27 cellular contexts compared by ENCODE assay signal in genomic region chr11:110250168-110250567, GRCh38. TPM values are rescaled to one million over a fixed set of nuclear protein-coding genes. Genes with fewer than 3 reads are reported as not detected.
A peak's percentile ranks its signal among the peaks of the same experiment; 100 is the strongest.
DNase-seq lines count a peak whose midpoint lies in the region; ATAC-seq and TF ChIP-seq lines count a peak whose summit lies in the region.
"Had no signal": no experiment of that assay in that cellular context is flagged by ENCODE, and none has a peak within 500 bp of the region (broad histone marks: within the 10 kb centered on the region; RNA-seq: fewer than 3 reads in every experiment).

No MANE protein-coding gene starts in this region.

- H3K9ac ChIP-seq in SK-N-MC (ENCODE audit: insufficient read length): no peak overlapping the region

- POLR2A ChIA-PET in A673 (lab: Charles Lee; ENCODE audit: low non-redundant PET): no interaction called here

- ATAC-seq in left cardiac atrium (peak; percentile 26 to 71), GM18858 (IDR thresholded peaks at IDR 0.05; ENCODE audit: unreplicated experiment) (no peak)
- ATAC-seq: GM12878, K562 had no signal

- H3K36me3 ChIP-seq in A673 (ENCODE audit: insufficient read depth, low read length, poor library complexity, severe bottlenecking) (peaks cover 94% of the 10 kb centered on the region), SK-N-MC (ENCODE audit: insufficient read depth, low read length) (peaks cover 81% of the 10 kb centered on the region)

- no peaks in the 10 kb centered on the region for H3K9me3 Mint-ChIP-seq in osteocyte (ENCODE audit: unreplicated experiment)
- H3K9me3 Mint-ChIP-seq in activated CD4-positive, alpha-beta T cell treated with anti-CD3 and anti-CD28 coated beads, Interleukin-2, amount 10 ng/mL, durations not matched to agents 24 days and 14 days: no peaks in the 10 kb centered on the region
- H3K9me3 Mint-ChIP-seq: CD4-positive, alpha-beta memory T cell had no signal

- H3K27me3 ChIP-seq in A673 (replicated peaks; ENCODE audit: insufficient read depth, low read depth, low read length, poor library complexity): no peaks in the 10 kb centered on the region
- H3K27me3 ChIP-seq: SJCRH30 had no signal

- DNase-seq in A673 (ENCODE audit: low spot score): no peak
- DNase-seq in SK-N-MC (ENCODE audit: low read depth, low spot score): no peak
- DNase-seq in left cardiac atrium: no peak
- DNase-seq in osteocyte (ENCODE audit: extremely low spot score, unreplicated experiment): no peak
- no peak for DNase-seq in HT-29 (ENCODE audit: low spot score)
- DNase-seq in activated CD4-positive, alpha-beta T cell treated with anti-CD3 and anti-CD28 coated beads, Interleukin-2, amount 10 ng/mL, durations not matched to agents 24 days and 14 days: no peak
- DNase-seq: C1 segment of cervical spinal cord; Caco-2; CD4-positive, alpha-beta memory T cell; DMS79; EL; GDM1; GOT3; HCEC 1CT; Kasumi-1; MV-4-11; NCI-H1105; NCI-H1436 treated with DMSO at 0.1 percent for 48 hours; NCI-H187 treated with DMSO at 0.1 percent for 48 hours; NCI-H446; NCI-H524 treated with DMSO at 0.1 percent for 48 hours; NCI-H774; SJCRH30 had no signal

- H3K4me3 ChIP-seq in A673 (ENCODE audit: low read depth, low read length, poor library complexity, severe bottlenecking) (no peak overlapping the region), SK-N-MC (no peak overlapping the region)
- H3K4me3 ChIP-seq: A549, GM12878, K562, SJCRH30 had no signal

- TF ChIP-seq CTCF in A673 (conservative IDR thresholded peaks at IDR 0.05; ENCODE audit: low read depth, low read length) (no peak), osteocyte (IDR thresholded peaks at IDR 0.05) (no peak)

- intact Hi-C loops in A673 (cut with micrococcal nuclease; ENCODE audit: unreplicated experiment) (no loop called here), left cardiac atrium (cut with DNase I) (no loop called here)
- intact Hi-C loops in activated CD4-positive, alpha-beta T cell treated with anti-CD3 and anti-CD28 coated beads, Interleukin-2, amount 10 ng/mL, durations not matched to agents 24 days and 14 days (cut with micrococcal nuclease): no loop called here

- H3K9me3 ChIP-seq in A673 (ENCODE audit: low read depth, low read length, poor library complexity, severe bottlenecking): no peaks in the 10 kb centered on the region
- no peaks in the 10 kb centered on the region for H3K9me3 ChIP-seq in SK-N-MC (ENCODE audit: low read depth, low read length)
- H3K9me3 ChIP-seq: A549, Caco-2, SJCRH30 had no signal

- no peak overlapping the region for H3K4me3 Mint-ChIP-seq in osteocyte (ENCODE audit: unreplicated experiment)
- H3K4me3 Mint-ChIP-seq in activated CD4-positive, alpha-beta T cell treated with anti-CD3 and anti-CD28 coated beads, Interleukin-2, amount 10 ng/mL, durations not matched to agents 24 days and 14 days: no peak overlapping the region
- H3K4me3 Mint-ChIP-seq: CD4-positive, alpha-beta memory T cell had no signal

- H3K27ac Mint-ChIP-seq in osteocyte (ENCODE audit: unreplicated experiment): peak overlapping the region; percentile 12
- no peak overlapping the region for H3K27ac Mint-ChIP-seq in activated CD4-positive, alpha-beta T cell treated with anti-CD3 and anti-CD28 coated beads, Interleukin-2, amount 10 ng/mL, durations not matched to agents 24 days and 14 days

- peaks cover 17% of the 10 kb centered on the region for H3K4me1 Mint-ChIP-seq in osteocyte (ENCODE audit: unreplicated experiment)
- H3K4me1 Mint-ChIP-seq in activated CD4-positive, alpha-beta T cell treated with anti-CD3 and anti-CD28 coated beads, Interleukin-2, amount 10 ng/mL, durations not matched to agents 24 days and 14 days: peaks cover 3% of the 10 kb centered on the region

- BruUV-seq in A673 (replicated peaks; lab: Mats Ljungman, UMichigan): no TSS peak

- CTCF ChIA-PET in A673 (lab: Charles Lee): interaction anchor here (0.7 kb wide), 2 partner anchors 11 to 1663 kb away, joined by 5 to 8 read pairs; no protein-coding TSS in a partner anchor

- H3K27me3 Mint-ChIP-seq in osteocyte (ENCODE audit: unreplicated experiment): no peaks in the 10 kb centered on the region
- H3K27me3 Mint-ChIP-seq in activated CD4-positive, alpha-beta T cell treated with anti-CD3 and anti-CD28 coated beads, Interleukin-2, amount 10 ng/mL, durations not matched to agents 24 days and 14 days: no peaks in the 10 kb centered on the region
- H3K27me3 Mint-ChIP-seq: CD4-positive, alpha-beta memory T cell had no signal

- H3K36me3 Mint-ChIP-seq in osteocyte (ENCODE audit: unreplicated experiment): peaks cover 28% of the 10 kb centered on the region
- peaks cover 28% of the 10 kb centered on the region for H3K36me3 Mint-ChIP-seq in activated CD4-positive, alpha-beta T cell treated with anti-CD3 and anti-CD28 coated beads, Interleukin-2, amount 10 ng/mL, durations not matched to agents 24 days and 14 days (ENCODE audit: low read depth)

- H3K4me1 ChIP-seq in A673 (ENCODE audit: insufficient read depth, low read length, poor library complexity, severe bottlenecking): peaks cover 12% of the 10 kb centered on the region
- H3K4me1 ChIP-seq: Caco-2, SJCRH30 had no signal

- H3K27ac ChIP-seq in A673 (ENCODE audit: low read depth, low read length, poor library complexity, severe bottlenecking): peak overlapping the region; percentile 35
- peak overlapping the region; percentile 48; the same call in 1 of the 2 replicates for H3K27ac ChIP-seq in SK-N-MC
- H3K27ac ChIP-seq: SJCRH30 had no signal

RNA-seq across cellular contexts. Expression of gene RDX, which starts 46.2 kb away (rescaled TPM):
- total RNA-seq in A673 (2021): 381 and 395 TPM in 2 replicates
- total RNA-seq in left cardiac atrium: 100 to 1,000 TPM in 1 of 2 donors, 10 to 100 TPM in 1; 97.5 to 100 TPM
- 154 and 163 TPM in 2 replicates for total RNA-seq in osteocyte
- 4.9 and 9.0 TPM in 2 replicates for total RNA-seq in HT-29 (2014; rRNA removed; shearing (Covaris generic))
- total RNA-seq in activated CD4-positive, alpha-beta T cell treated with anti-CD3 and anti-CD28 coated beads, Interleukin-2, amount 10 ng/mL, durations not matched to agents 24 days and 14 days: 87.6 and 88.4 TPM in 2 replicates
